In genomic region chr1:167666416-167666815, GRCh38 we compare ENCODE assay signal across 11 cellular contexts. TPM values are rescaled to one million over a fixed set of nuclear protein-coding genes. Genes with fewer than 3 reads are reported as not detected.
DNase-seq lines count a peak whose midpoint lies in the region; ATAC-seq lines count a peak whose summit lies in the region.
"Had no signal": no experiment of that assay in that cellular context is flagged by ENCODE, and none has a peak within 500 bp of the region (broad histone marks: within the 10 kb centered on the region; RNA-seq: fewer than 3 reads in every experiment).

No MANE protein-coding gene starts in this region.

- peak overlapping the region; percentile 31 to 90 (median 67) for H3K27ac Mint-ChIP-seq in CD4-positive, CD25-positive, alpha-beta regulatory T cell
- H3K27ac Mint-ChIP-seq in naive thymus-derived CD4-positive, alpha-beta T cell: peak overlapping the region in 7 of 9 donors; percentile 43 to 87 (median 67)

- CTCF ChIA-PET in naive thymus-derived CD4-positive, alpha-beta T cell (lab: Charles Lee): interaction anchor here (0.8 to 1.0 kb wide), 2 partner anchors 31 to 48 kb away, joined by 3 read pairs; no protein-coding TSS in a partner anchor

- no peaks in the 10 kb centered on the region for H3K9me2 ChIP-seq in Karpas-422 (replicated peaks; ENCODE audit: insufficient read depth, low read length)

- H3K4me3 ChIP-seq in CD4-positive, CD25-positive, alpha-beta regulatory T cell (ENCODE audit: low read depth, low read length): no peak overlapping the region
- no peak overlapping the region for H3K4me3 ChIP-seq in Karpas-422 (ENCODE audit: low read length)
- no peak overlapping the region for H3K4me3 ChIP-seq in naive thymus-derived CD4-positive, alpha-beta T cell (ENCODE audit: low read length)
- H3K4me3 ChIP-seq: pancreas, upper lobe of left lung had no signal

- no peaks in the 10 kb centered on the region for H3K9me3 Mint-ChIP-seq in CD4-positive, CD25-positive, alpha-beta regulatory T cell
- H3K9me3 Mint-ChIP-seq in naive thymus-derived CD4-positive, alpha-beta T cell: no peaks in the 10 kb centered on the region

- H3K27me3 Mint-ChIP-seq in CD4-positive, CD25-positive, alpha-beta regulatory T cell: no peaks in the 10 kb centered on the region
- H3K27me3 Mint-ChIP-seq in naive thymus-derived CD4-positive, alpha-beta T cell: no peaks in the 10 kb centered on the region

- H3K27ac ChIP-seq in CD4-positive, CD25-positive, alpha-beta regulatory T cell (ENCODE audit: insufficient read depth, low read length, poor library complexity, severe bottlenecking): peak overlapping the region; percentile 28
- peak overlapping the region; percentile 98 for H3K27ac ChIP-seq in Karpas-422 (ENCODE audit: low read length)
- H3K27ac ChIP-seq in naive thymus-derived CD4-positive, alpha-beta T cell (ENCODE audit: low read depth, low read length): no peak overlapping the region
- H3K27ac ChIP-seq: pancreas, upper lobe of left lung had no signal

- POLR2A ChIA-PET in naive thymus-derived CD4-positive, alpha-beta T cell (lab: Charles Lee): interaction anchor here (0.6 kb wide), 1 partner anchor 292 kb away, joined by 3 read pairs; no protein-coding TSS in a partner anchor

- peaks cover 44 to 96% (median 69%) of the 10 kb centered on the region in 4 donors for H3K4me1 Mint-ChIP-seq in CD4-positive, CD25-positive, alpha-beta regulatory T cell
- H3K4me1 Mint-ChIP-seq in naive thymus-derived CD4-positive, alpha-beta T cell: peaks cover 63 to 97% (median 91%) of the 10 kb centered on the region in 7 donors

- H3K36me3 ChIP-seq in CD4-positive, CD25-positive, alpha-beta regulatory T cell (ENCODE audit: control insufficient read depth, insufficient read depth, low read length): peaks cover 78% of the 10 kb centered on the region
- H3K36me3 ChIP-seq in Karpas-422 (ENCODE audit: insufficient read depth, low read length): no peaks in the 10 kb centered on the region
- H3K36me3 ChIP-seq in naive thymus-derived CD4-positive, alpha-beta T cell (ENCODE audit: control insufficient read depth in 2 of 3, insufficient read depth in 3 of 3, low read length in 3 of 3): peaks cover 0 to 53% (median 0%) of the 10 kb centered on the region in 3 experiments
- H3K36me3 ChIP-seq: pancreas, upper lobe of left lung had no signal

- H4K20me1 ChIP-seq in Karpas-422 (ENCODE audit: insufficient read depth, low read depth, low read length): no peaks in the 10 kb centered on the region

- peak overlapping the region; percentile 23 for H3K4me2 ChIP-seq in Karpas-422 (ENCODE audit: low read depth, low read length, poor library complexity, severe bottlenecking)

- intact Hi-C loops in naive thymus-derived CD4-positive, alpha-beta T cell (cut with micrococcal nuclease): no loop called here

- DNase-seq in CD4-positive, CD25-positive, alpha-beta regulatory T cell: no peak
- no peak for DNase-seq in Karpas-422
- peak; percentile 37 for DNase-seq in dedifferentiated amniotic fluid mesenchymal stem cell (ENCODE audit: extremely low spot score)
- DNase-seq in naive thymus-derived CD4-positive, alpha-beta T cell: no peak
- DNase-seq in activated CD8-positive, alpha-beta memory T cell treated with anti-CD3 and anti-CD28 coated beads for 24 hours: no peak
- DNase-seq: NCI-H1436 treated with DMSO at 0.1 percent for 48 hours, pancreas, upper lobe of left lung had no signal

- peaks cover 15% of the 10 kb centered on the region for H3K79me2 ChIP-seq in Karpas-422 (ENCODE audit: low read length)

- H3K9ac ChIP-seq in Karpas-422 (ENCODE audit: low read length): 0 out of 2 replicates have a peak overlapping the region, but pooled peaks have one; percentile 1

- H3K9me3 ChIP-seq in CD4-positive, CD25-positive, alpha-beta regulatory T cell (ENCODE audit: control insufficient read depth in 2 of 2, low read length in 2 of 2): no peaks in the 10 kb centered on the region
- no peaks in the 10 kb centered on the region for H3K9me3 ChIP-seq in Karpas-422 (ENCODE audit: low read length)
- H3K9me3 ChIP-seq in naive thymus-derived CD4-positive, alpha-beta T cell (ENCODE audit: control insufficient read depth in 2 of 3, low read length in 3 of 3): no peaks in the 10 kb centered on the region
- H3K9me3 ChIP-seq: pancreas, upper lobe of left lung had no signal

- H3K27me3 ChIP-seq in CD4-positive, CD25-positive, alpha-beta regulatory T cell (ENCODE audit: control insufficient read depth, insufficient read depth, low read length): no peaks in the 10 kb centered on the region
- no peaks in the 10 kb centered on the region for H3K27me3 ChIP-seq in Karpas-422 (ENCODE audit: low read length)
- no peaks in the 10 kb centered on the region for H3K27me3 ChIP-seq in naive thymus-derived CD4-positive, alpha-beta T cell (ENCODE audit: control insufficient read depth in 2 of 2, insufficient read depth in 2 of 2, low read length in 2 of 2)
- H3K27me3 ChIP-seq: pancreas, upper lobe of left lung had no signal

- no peak overlapping the region for H3K4me3 Mint-ChIP-seq in CD4-positive, CD25-positive, alpha-beta regulatory T cell
- H3K4me3 Mint-ChIP-seq in naive thymus-derived CD4-positive, alpha-beta T cell: peak overlapping the region in 2 of 10 donors; percentile 0 to 48

- ATAC-seq in CD4-positive, CD25-positive, alpha-beta regulatory T cell (ENCODE audit: low read depth in 2 of 2): no peak
- no peak for ATAC-seq in naive thymus-derived CD4-positive, alpha-beta T cell
- ATAC-seq in GM19035 (IDR thresholded peaks at IDR 0.05; ENCODE audit: unreplicated experiment): no peak
- no peak for ATAC-seq in HG03565 (IDR thresholded peaks at IDR 0.05; ENCODE audit: unreplicated experiment)
- no peak for ATAC-seq in HG03025 (IDR thresholded peaks at IDR 0.05; ENCODE audit: low FRiP score, unreplicated experiment)
- ATAC-seq: pancreas had no signal

- H2AFZ ChIP-seq in Karpas-422 (ENCODE audit: low read length): no peak overlapping the region

- peaks cover 72% of the 10 kb centered on the region for H3K4me1 ChIP-seq in CD4-positive, CD25-positive, alpha-beta regulatory T cell (ENCODE audit: control insufficient read depth, insufficient read depth, low read length, poor library complexity, severe bottlenecking)
- H3K4me1 ChIP-seq in Karpas-422 (ENCODE audit: low read length): peaks cover 70% of the 10 kb centered on the region
- peaks cover 20 to 43% of the 10 kb centered on the region in 2 donors for H3K4me1 ChIP-seq in naive thymus-derived CD4-positive, alpha-beta T cell (ENCODE audit: control insufficient read depth in 2 of 2, insufficient read depth in 2 of 2, low read length in 2 of 2)
- H3K4me1 ChIP-seq: pancreas had no signal

- peaks cover 33% of the 10 kb centered on the region for H3K36me3 Mint-ChIP-seq in CD4-positive, CD25-positive, alpha-beta regulatory T cell
- H3K36me3 Mint-ChIP-seq in naive thymus-derived CD4-positive, alpha-beta T cell: peaks cover 17 to 31% (median 18%) of the 10 kb centered on the region in 5 donors

RNA-seq across cellular contexts. Expression of gene RCSD1, which starts 36.4 kb away (rescaled TPM):
- 174 TPM for total RNA-seq in CD4-positive, CD25-positive, alpha-beta regulatory T cell
- 100 to 1,000 TPM; 207 to 251 (median 233) TPM for polyA plus RNA-seq in CD4-positive, CD25-positive, alpha-beta regulatory T cell
- total RNA-seq in Karpas-422 (2014; rRNA removed; shearing (Covaris generic); ENCODE audit: low replicate concordance): 85.4 and 116 TPM in 2 replicates
- total RNA-seq in naive thymus-derived CD4-positive, alpha-beta T cell: 100 to 1,000 TPM in 4 of 5 experiments, 10 to 100 TPM in 1; 75.0 to 153 (median 140) TPM
- 100 to 1,000 TPM in 1 of 2 donors, 10 to 100 TPM in 1; 94.7 to 135 TPM for polyA plus RNA-seq in naive thymus-derived CD4-positive, alpha-beta T cell

RNA-seq across cellular contexts. Expression of gene MPZL1, which starts 55.4 kb away (rescaled TPM):
- total RNA-seq in CD4-positive, CD25-positive, alpha-beta regulatory T cell: 3.3 TPM
- polyA plus RNA-seq in CD4-positive, CD25-positive, alpha-beta regulatory T cell: 10 to 100 TPM in 1 of 4 donors, 1 to 10 TPM in 3; 6.5 to 10.0 (median 9.2) TPM
- 13.5 and 24.9 TPM in 2 replicates for total RNA-seq in Karpas-422 (2014; rRNA removed; shearing (Covaris generic); ENCODE audit: low replicate concordance)
- 10 to 100 TPM in 2 of 5 experiments, 1 to 10 TPM in 3; 4.8 to 25.3 (median 8.6) TPM for total RNA-seq in naive thymus-derived CD4-positive, alpha-beta T cell
- polyA plus RNA-seq in naive thymus-derived CD4-positive, alpha-beta T cell: 10 to 100 TPM; 12.2 to 19.0 TPM
